In the genomic region with DNA sequence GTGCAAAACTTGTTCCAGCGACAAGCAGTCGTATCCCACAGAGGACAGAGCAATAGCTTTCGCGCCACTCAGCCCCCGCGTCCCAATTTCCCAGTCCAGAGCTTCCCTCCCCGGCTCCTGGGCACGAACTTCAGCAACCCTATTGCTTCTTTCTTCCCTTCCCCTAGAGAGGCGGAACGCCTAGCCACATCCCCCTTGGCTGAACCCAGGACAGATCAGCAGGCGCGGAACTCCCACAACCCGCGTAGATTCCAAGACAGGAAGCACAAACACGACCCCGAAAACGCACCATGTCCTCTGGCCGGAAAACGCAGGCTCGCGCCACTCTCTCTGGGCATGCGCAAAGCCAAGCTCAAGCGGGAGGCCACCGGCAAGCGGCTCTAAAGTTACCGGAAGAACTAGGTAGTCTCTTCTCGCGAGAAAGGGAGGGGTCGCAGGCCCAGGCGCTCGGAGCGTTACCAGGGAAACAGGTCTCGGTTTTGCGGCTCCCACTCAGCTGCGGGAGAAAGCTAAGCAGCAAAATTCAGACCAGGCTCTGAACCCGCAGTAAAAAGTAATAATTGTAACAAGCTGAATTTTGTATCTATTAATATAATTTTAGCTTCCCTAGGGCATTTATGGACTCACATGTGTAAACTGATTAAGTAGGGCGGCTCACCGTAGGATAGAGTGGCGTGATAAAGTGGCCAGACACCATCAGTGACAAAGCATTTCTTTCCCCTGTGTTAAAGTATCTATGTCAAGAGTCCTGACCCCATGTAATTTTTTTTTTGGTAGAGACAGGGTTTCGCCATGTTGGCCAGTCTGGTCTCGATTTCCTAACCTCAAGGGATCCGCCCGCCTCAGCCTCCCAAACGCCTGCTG, we compare ENCODE assay signal across 8 cellular contexts. TPM values are rescaled to one million over a fixed set of nuclear protein-coding genes. Genes with fewer than 3 reads are reported as not detected.
A peak's percentile ranks its signal among the peaks of the same experiment; 100 is the strongest.
DNase-seq lines count a peak whose midpoint lies in the region; ATAC-seq, FAIRE-seq and TF ChIP-seq lines count a peak whose summit lies in the region.

TMEM209 (minus strand) TSS at position 323 of the 864 bp plus-strand sequence; CDS start at position 292, 31 bp downstream.

- no peak within 1 kb of the TSS for H2BK20ac ChIP-seq in H1 (ENCODE audit: low read length)

- no peak; a peak in 1 of 4 replicates for TF ChIP-seq RAD21 in H1 (IDR thresholded peaks at IDR 0.05 in 1 of 2, conservative IDR thresholded peaks at IDR 0.05 in 1 of 2; ENCODE audit: low read depth in 2 of 2, low read length in 2 of 2)

- H2AK5ac ChIP-seq in H1 (ENCODE audit: low read depth, low read length): no peak within 1 kb of the TSS

- WGBS in H1 (ENCODE audit: extremely low coverage in 1 of 2, insufficient coverage in 1 of 2, insufficient read length in 1 of 2, insufficient replicate concordance in 2 of 2, low coverage in 1 of 2, low lambda C conversion rate in 2 of 2, missing lambda C conversion rate in 1 of 2), 2 experiments: 19% methylated on average over 44 of the region's 44 CpGs; no CpG with 5 or more reads in 1 of the 2 experiments

- peak within 1 kb of the TSS; percentile 89 for H3K18ac ChIP-seq in H1 (ENCODE audit: extremely low read depth, low read length)

- no peak for FAIRE-seq in HTR-8/SVneo (lab: Jason Lieb, UNC)
- no peak for FAIRE-seq in H1 (lab: Jason Lieb, UNC)

- H2BK15ac ChIP-seq in H1 (ENCODE audit: low read length): 0 out of 2 replicates have a peak within 1 kb of the TSS, but pooled peaks have one; percentile 32

- H3K56ac ChIP-seq in H1 (replicated peaks; ENCODE audit: insufficient read length, low read depth, low read length): peak within 1 kb of the TSS; percentile 77

- peak within 1 kb of the TSS; percentile 96 for H3K27ac Mint-ChIP-seq in memory B cell

- H2BK5ac ChIP-seq in H1 (ENCODE audit: low read depth, low read length): peak within 1 kb of the TSS; percentile 92

- no peaks in the 10 kb centered on the region for H3K4me1 ChIP-seq in H1 (replicated peaks in 1 of 4; ENCODE audit: control insufficient read depth in 3 of 4, insufficient read depth in 4 of 4, low read length in 3 of 4)

- peak; percentile 91 to 98 for TF ChIP-seq POLR2A in H1 (IDR thresholded peaks at IDR 0.05; ENCODE audit: control extremely low read depth in 1 of 2, low read depth in 2 of 2, low read length in 2 of 2)

- no peak for TF ChIP-seq EP300 in H1 (IDR thresholded peaks at IDR 0.05; ENCODE audit: borderline replicate concordance in 1 of 2, low read depth in 2 of 2, low read length in 2 of 2)

- no peak within 1 kb of the TSS; the same call in 1 of the 2 replicates for H2BK12ac ChIP-seq in H1 (ENCODE audit: low read depth, low read length)

- H3K4ac ChIP-seq in H1 (replicated peaks; ENCODE audit: insufficient read length, low read depth, low read length): peak within 1 kb of the TSS; percentile 63

- H4K5ac ChIP-seq in H1 (ENCODE audit: insufficient read length, low read depth, low read length): peak within 1 kb of the TSS; percentile 95

- no peak within 1 kb of the TSS for H3K14ac ChIP-seq in H1 (ENCODE audit: insufficient read length)

- peak; percentile 99 for DNase-seq in COLO829 (ENCODE audit: low spot score)
- DNase-seq in HTR-8/SVneo (ENCODE audit: insufficient read length, low spot score): peak; percentile 90
- DNase-seq in NOMO-1 treated with dmso at 0.1 percent for 144 hours (lab: John Stamatoyannopoulos, UW; ENCODE audit: unreplicated experiment): peak; percentile 84
- peak; percentile 83 to 93 (median 88) for DNase-seq in activated CD8-positive, alpha-beta memory T cell treated with anti-CD3 and anti-CD28 coated beads for 48 hours (ENCODE audit: low read depth in 2 of 3, low spot score in 2 of 3)
- DNase-seq in H1 (ENCODE audit: low read depth in 1 of 2, low spot score in 2 of 2): peak; percentile 93 to 96
- peak; percentile 85 to 91 for DNase-seq in memory B cell (ENCODE audit: low spot score in 2 of 2)
- DNase-seq in stimulated activated CD8-positive, alpha-beta memory T cell treated with anti-CD3 and anti-CD28 coated beads, Interleukin-12 subunit alpha, Interleukin-12 subunit beta, amount 100 ng/mL, for 24 hours (ENCODE audit: extremely low read depth): peak; percentile 85

- H4K20me1 ChIP-seq in H1 (replicated peaks in 1 of 2; ENCODE audit: control insufficient read depth in 1 of 2, insufficient read depth in 2 of 2, low read length in 2 of 2): no peaks in the 10 kb centered on the region

- peaks cover 5% of the 10 kb centered on the region for H3K4me1 Mint-ChIP-seq in memory B cell

- ATAC-seq in GM21367 (IDR thresholded peaks at IDR 0.05; ENCODE audit: unreplicated experiment) (peak; percentile 95), memory B cell (ENCODE audit: low read depth) (peak; percentile 97)

- H4K91ac ChIP-seq in H1 (replicated peaks; ENCODE audit: insufficient read length, low read length): peak within 1 kb of the TSS; percentile 61

- TF ChIP-seq CTCF in H1 (IDR thresholded peaks at IDR 0.05; ENCODE audit: control extremely low read depth in 1 of 3, insufficient read depth in 1 of 3, low read depth in 1 of 3, low read length in 3 of 3): no peak

- peaks cover 2 to 32% (median 25%) of the 10 kb centered on the region in 4 experiments for H3K36me3 ChIP-seq in H1 (ENCODE audit: control insufficient read depth in 2 of 4, insufficient read depth in 4 of 4, low read length in 3 of 4)

- no peaks in the 10 kb centered on the region for H3K27me3 ChIP-seq in H1 (replicated peaks in 1 of 4; ENCODE audit: control insufficient read depth in 3 of 4, extremely low read depth in 1 of 4, insufficient read depth in 3 of 4, low read length in 3 of 4)

- no peaks in the 10 kb centered on the region for H3K9me3 ChIP-seq in H1 (ENCODE audit: insufficient read depth in 2 of 2, low read depth in 1 of 2, low read length in 1 of 2)

- peak within 1 kb of the TSS; percentile 98 for H4K8ac ChIP-seq in H1 (ENCODE audit: extremely low read depth, insufficient read depth, low read length)

- H3K79me2 ChIP-seq in H1 (ENCODE audit: control insufficient read depth in 1 of 2, insufficient read depth in 2 of 2, low read length in 2 of 2): peaks cover 0 to 7% of the 10 kb centered on the region in 2 experiments; a peak in 1 of 4 replicates

- peak within 1 kb of the TSS; percentile 70 to 91 for H3K4me2 ChIP-seq in H1 (ENCODE audit: insufficient read depth in 1 of 2, low read depth in 2 of 2, low read length in 2 of 2)

- H3K9ac ChIP-seq in H1 (replicated peaks in 1 of 4; ENCODE audit: extremely low read depth in 1 of 4, low read depth in 3 of 4, low read length in 3 of 4): peak within 1 kb of the TSS; percentile 84 to 99 (median 98)

- H2BK120ac ChIP-seq in H1 (replicated peaks; ENCODE audit: low read depth, low read length): no peak within 1 kb of the TSS

- no peak within 1 kb of the TSS for H3K23ac ChIP-seq in H1 (ENCODE audit: insufficient read length)

- H3K4me3 ChIP-seq in H1 (ENCODE audit: extremely low read depth in 1 of 4, insufficient read depth in 2 of 4, low read depth in 3 of 4, low read length in 4 of 4): peak within 1 kb of the TSS; percentile 88 to 98 (median 92)

- no peaks in the 10 kb centered on the region for H3K23me2 ChIP-seq in H1 (ENCODE audit: low read depth, low read length)

- peak within 1 kb of the TSS; percentile 93 for H3K4me3 Mint-ChIP-seq in memory B cell

- no peaks in the 10 kb centered on the region for H3K27me3 Mint-ChIP-seq in memory B cell

- peak within 1 kb of the TSS; percentile 97 for H3K27ac ChIP-seq in H1 (ENCODE audit: low read depth, low read length)

- H2AFZ ChIP-seq in H1 (ENCODE audit: low read length): peak within 1 kb of the TSS; percentile 60

- H3K79me1 ChIP-seq in H1 (ENCODE audit: low read depth, low read length): peaks cover 2% of the 10 kb centered on the region; the same call in 1 of the 2 replicates

- H3K36me3 Mint-ChIP-seq in memory B cell: peaks cover 16% of the 10 kb centered on the region

- H3K9me3 Mint-ChIP-seq in memory B cell: no peaks in the 10 kb centered on the region

- CTCF ChIA-PET in H1 (lab: Charles Lee; ENCODE audit: partially characterized antibody): interaction anchor here (0.7 to 1.5 kb wide), 9 partner anchors 10 to 553 kb away, joined by 3 to 7 read pairs (median 3); no protein-coding TSS in a partner anchor

- POLR2A ChIA-PET in H1 (lab: Charles Lee; ENCODE audit: partially characterized antibody): interaction anchor here (0.5 to 2.7 kb wide), 32 partner anchors 10 to 643 kb away, joined by 3 to 20 read pairs (median 4); partner anchors contain the start of genes CEP41, KLHDC10 and MEST

TF ChIP-seq in H1, 55 proteins besides CTCF, POLR2A, EP300 and RAD21 (continues in another document):
- TF ChIP-seq GABPA (IDR thresholded peaks at IDR 0.05; ENCODE audit: borderline replicate concordance, insufficient read depth, low read length) (peak; percentile 53; the same call in 1 of the 2 replicates), BRCA1 (IDR thresholded peaks at IDR 0.05; ENCODE audit: low read depth, low read length) (peak; percentile 100), E2F6 (IDR thresholded peaks at IDR 0.05) (peak; percentile 51), SIRT6 (IDR thresholded peaks at IDR 0.05; ENCODE audit: low read length) (no peak), POLR2AphosphoS5 (IDR thresholded peaks at IDR 0.05; ENCODE audit: low read depth, low read length) (peak; percentile 96), TAF7 (optimal IDR thresholded peaks at IDR 0.05; ENCODE audit: borderline replicate concordance, low read depth, low read length) (peak; percentile 89), ZNF274 (IDR thresholded peaks at IDR 0.05; ENCODE audit: borderline replicate concordance, extremely low read depth, low read length) (no peak), KDM4A (IDR thresholded peaks at IDR 0.05; ENCODE audit: low read depth, low read length, severe bottlenecking) (peak; percentile 100)

RNA-seq across cellular contexts. Expression of gene TMEM209, which starts in this region (rescaled TPM):
- total RNA-seq in H1 (2021; fragmentation: NEBNext Ultra II Directional; extraction: Animal tissue kit (Norgen Biotek cat#: 25700)): 25.6 and 28.5 TPM in 2 replicates
- 23.5 and 30.5 TPM in 2 replicates for polyA plus RNA-seq in H1 (2011; rRNA removed)
- 19.5 TPM for polyA plus RNA-seq in H1 (2011; cell fraction: cytosol; rRNA removed)
- polyA plus RNA-seq in H1 (2011; cell fraction: nucleus; rRNA removed): 17.3 TPM
- polyA plus RNA-seq in H1 (2012, experiment 1 of 2): 15.2 to 24.1 TPM (median 20.1 TPM) in 4 replicates
- 2.5 TPM for polyA plus RNA-seq in H1 (2012, experiment 2 of 2)
- polyA plus RNA-seq in H1 (2013, experiment 1 of 2): 46.3 TPM
- 53.9 TPM for polyA plus RNA-seq in H1 (2013, experiment 2 of 2)
- polyA minus RNA-seq in H1 (2011; rRNA and poly(A)+ RNA removed): 85.0 and 90.6 TPM in 2 replicates
- polyA minus RNA-seq in H1 (2011; cell fraction: cytosol; rRNA and poly(A)+ RNA removed): 24.1 TPM
- 33.1 TPM for polyA minus RNA-seq in H1 (2011; cell fraction: nucleus; rRNA and poly(A)+ RNA removed)

Comparison
In these comparisons a context has a peak if more than half of its experiments do, and no peak if none do; other contexts are left out.
1. Peak in every context shown above with its lines: DNase-seq, ATAC-seq, H3K4me3 ChIP-seq and H3K27ac ChIP-seq.